ENCODE assay signal across 9 cellular contexts in genomic region chr2:143161982-143162837, GRCh38. TPM values are rescaled to one million over a fixed set of nuclear protein-coding genes. Genes with fewer than 3 reads are reported as not detected.
DNase-seq lines count a peak whose midpoint lies in the region; TF ChIP-seq lines count a peak whose summit lies in the region.
"Had no signal": no experiment of that assay in that cellular context is flagged by ENCODE, and none has a peak within 500 bp of the region (broad histone marks: within the 10 kb centered on the region; RNA-seq: fewer than 3 reads in every experiment).

No MANE protein-coding gene starts in this region.

- H3K27ac ChIP-seq in WERI-Rb-1: no peak overlapping the region

- no peaks in the 10 kb centered on the region for H3K9me3 ChIP-seq in WERI-Rb-1 (ENCODE audit: severe bottlenecking)

- TF ChIP-seq CTCF in HFFc6 (IDR thresholded peaks at IDR 0.05): peak; percentile 67
- TF ChIP-seq CTCF in WERI-Rb-1 (IDR thresholded peaks at IDR 0.05; ENCODE audit: low read depth, low read length): peak; percentile 85
- peak; percentile 83 for TF ChIP-seq CTCF in chondrocyte (IDR thresholded peaks at IDR 0.05)

- H3K36me3 Mint-ChIP-seq in HFFc6 (ENCODE audit: low read depth): no peaks in the 10 kb centered on the region
- no peaks in the 10 kb centered on the region for H3K36me3 Mint-ChIP-seq in chondrocyte (ENCODE audit: low read depth)

- H3K4me3 ChIP-seq in WERI-Rb-1 (ENCODE audit: low read depth, low read length): 0 out of 2 replicates have a peak overlapping the region, but pooled peaks have one; percentile 8

- H3K27me3 Mint-ChIP-seq in HFFc6 (ENCODE audit: insufficient read depth): peaks cover 3% of the 10 kb centered on the region
- peaks cover 30% of the 10 kb centered on the region for H3K27me3 Mint-ChIP-seq in chondrocyte (ENCODE audit: low read depth)

- H3K27ac Mint-ChIP-seq in HFFc6: no peak overlapping the region
- no peak overlapping the region for H3K27ac Mint-ChIP-seq in chondrocyte (ENCODE audit: unreplicated experiment)

- H3K4me1 Mint-ChIP-seq in HFFc6 (ENCODE audit: low read depth) (no peaks in the 10 kb centered on the region), chondrocyte (ENCODE audit: low read depth) (peaks cover 6% of the 10 kb centered on the region)

- DNase-seq in activated CD4-positive, CD25-positive, alpha-beta regulatory T cell treated with anti-CD3 and anti-CD28 coated beads, Interleukin-2, amount 50 U/mL, for 16 hours (ENCODE audit: low read depth, low spot score): peak; percentile 31
- no peak for DNase-seq in activated CD4-positive, CD25-positive, alpha-beta regulatory T cell treated with anti-CD3 and anti-CD28 coated beads, Interleukin-2, amount 50 U/mL, for 72 hours
- DNase-seq in HFFc6 (peak; percentile 43), NCI-H1436 treated with DMSO at 0.1 percent for 48 hours (lab: John Stamatoyannopoulos, UW) (peak; percentile 20), WERI-Rb-1 (peak; percentile 63), chondrocyte (ENCODE audit: low spot score) (no peak), midbrain (lab: John Stamatoyannopoulos, UW) (peak; percentile 11)
- peak; percentile 52 for DNase-seq in stimulated activated naive CD4-positive, alpha-beta T cell treated with Interleukin-2 at 50 U/mL for 16 hours (lab: John Stamatoyannopoulos, UW)

- H3K27me3 ChIP-seq in WERI-Rb-1 (ENCODE audit: insufficient read depth, low read depth, severe bottlenecking): no peaks in the 10 kb centered on the region

- H3K9me3 Mint-ChIP-seq in HFFc6: no peaks in the 10 kb centered on the region
- H3K9me3 Mint-ChIP-seq in chondrocyte (ENCODE audit: low read depth): no peaks in the 10 kb centered on the region

- no peaks in the 10 kb centered on the region for H3K36me3 ChIP-seq in WERI-Rb-1

- no peak overlapping the region for H3K4me3 Mint-ChIP-seq in HFFc6
- H3K4me3 Mint-ChIP-seq in chondrocyte (ENCODE audit: unreplicated experiment): no peak overlapping the region

RNA-seq across cellular contexts. Expression of gene ARHGAP15, which starts 33.0 kb away (rescaled TPM):
- total RNA-seq in HFFc6 (2021; fragmentation: NEBNext Ultra II Directional; extraction: Animal tissue kit (Norgen Biotek cat#: 25700)): not detected
- total RNA-seq in chondrocyte: 0.36 to 0.42 TPM in 2 of 3 replicates, not detected in the other
- total RNA-seq: pulmonary artery endothelial cell had no signal

Comparison
In these comparisons a context has a peak if more than half of its experiments do, and no peak if none do; other contexts are left out.
1. DNase-seq: peak in activated CD4-positive, CD25-positive, alpha-beta regulatory T cell treated with anti-CD3 and anti-CD28 coated beads, Interleukin-2, amount 50 U/mL, for 16 hours (single experiment), HFFc6 (single experiment), NCI-H1436 treated with DMSO at 0.1 percent for 48 hours (single experiment), WERI-Rb-1 (single experiment), midbrain (single experiment) and stimulated activated naive CD4-positive, alpha-beta T cell treated with Interleukin-2 at 50 U/mL for 16 hours (single experiment); none in activated CD4-positive, CD25-positive, alpha-beta regulatory T cell treated with anti-CD3 and anti-CD28 coated beads, Interleukin-2, amount 50 U/mL, for 72 hours (single experiment) and chondrocyte (single experiment).
2. Peak in every context shown above with its lines, with median percentiles within 50 percentile points of each other: CTCF ChIP-seq.